ENCODE assay signal across 15 cellular contexts in the genomic region with DNA sequence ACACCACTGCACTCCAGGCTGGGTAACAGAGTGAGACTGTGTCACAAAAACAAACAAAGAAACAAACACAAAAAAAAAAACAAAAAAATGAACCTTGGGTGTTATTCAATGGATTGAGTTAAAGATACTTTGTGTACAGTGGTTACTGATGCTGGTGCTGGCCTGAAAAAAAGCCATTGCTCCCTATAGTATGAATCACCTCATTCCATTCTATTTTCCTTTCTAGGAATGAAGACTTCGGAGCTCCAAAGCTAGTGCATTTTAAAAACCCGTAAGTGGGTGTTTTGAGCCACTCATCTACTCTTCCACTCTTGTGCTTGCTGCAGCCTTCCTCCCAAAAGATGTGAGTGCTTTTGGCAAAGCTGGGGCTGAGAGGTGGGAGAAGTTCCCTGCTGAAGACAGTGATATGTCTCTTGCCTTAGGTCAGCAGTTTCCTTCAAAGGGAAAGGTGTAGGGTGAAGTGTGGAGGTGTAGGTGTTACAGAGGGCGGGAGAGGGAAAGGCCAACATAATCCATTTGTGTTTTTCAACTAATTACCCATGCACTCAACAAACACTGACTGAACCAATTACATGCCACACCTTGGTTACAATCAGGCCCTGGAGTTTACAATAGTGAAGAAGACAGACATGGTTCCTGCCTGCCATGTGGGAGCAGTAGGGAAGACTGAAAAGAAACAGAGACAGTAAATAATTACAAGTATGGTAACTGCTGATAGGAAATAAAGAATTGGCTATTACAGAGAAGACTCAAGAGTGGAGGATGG. TPM values are rescaled to one million over a fixed set of nuclear protein-coding genes. Genes with fewer than 3 reads are reported as not detected.
DNase-seq lines count a peak whose midpoint lies in the region; ATAC-seq, FAIRE-seq and TF ChIP-seq lines count a peak whose summit lies in the region.
"Had no signal": no experiment of that assay in that cellular context is flagged by ENCODE, and none has a peak within 500 bp of the region (broad histone marks: within the 10 kb centered on the region; RNA-seq: fewer than 3 reads in every experiment).

No MANE protein-coding gene starts in this region.

- H4K5ac ChIP-seq in mesendoderm (ENCODE audit: low read length) = no peak overlapping the region

- H3K27ac ChIP-seq in osteoblast (ENCODE audit: low read depth, low read length) (no peak overlapping the region), pancreas (no peak overlapping the region), mesendoderm (ENCODE audit: low read depth, low read length) (no peak overlapping the region)
- H3K27ac ChIP-seq: A549, SJSA1 had no signal

- DNase-seq in EH (ENCODE audit: low read depth) = peak; percentile 42
- DNase-seq in astrocyte of the hippocampus (ENCODE audit: low read depth, low spot score) = peak; percentile 53
- DNase-seq in osteoblast (ENCODE audit: insufficient read length, low spot score, missing footprints) = peak; percentile 72
- DNase-seq in pancreas = no peak
- no peak for DNase-seq in NCI-H526 (lab: John Stamatoyannopoulos, UW)
- DNase-seq in mesendoderm = no peak
- DNase-seq: KG1, NCI-H187, NCI-H226, NCI-H82, SW 1271 had no signal

- H3K9ac ChIP-seq in Loucy (ENCODE audit: low read depth, low read length, poor library complexity, severe bottlenecking) (no peak overlapping the region), mesendoderm (ENCODE audit: low read length) (no peak overlapping the region)

- H3K36me3 ChIP-seq in Loucy (ENCODE audit: insufficient read depth, low read length) (no peaks in the 10 kb centered on the region), osteoblast (ENCODE audit: insufficient read depth, low read length) (no peaks in the 10 kb centered on the region), pancreas (no peaks in the 10 kb centered on the region), mesendoderm (ENCODE audit: control insufficient read depth, insufficient read depth, low read length) (no peaks in the 10 kb centered on the region)
- H3K36me3 ChIP-seq: SJSA1 had no signal

- FAIRE-seq in pancreas (lab: Jason Lieb, UNC) = no peak
- FAIRE-seq: A549 had no signal

- H3K9me3 ChIP-seq in Loucy (ENCODE audit: insufficient read depth, low read depth, low read length) (no peaks in the 10 kb centered on the region), osteoblast (ENCODE audit: low read depth, low read length) (no peaks in the 10 kb centered on the region), pancreas (no peaks in the 10 kb centered on the region)
- H3K9me3 ChIP-seq: A549, SJSA1 had no signal

- no peak for ATAC-seq in pancreas
- ATAC-seq: A549, HCT116 had no signal

- H3K4me2 ChIP-seq in Loucy (ENCODE audit: low read depth, low read length, poor library complexity, severe bottlenecking) (no peak overlapping the region), osteoblast (ENCODE audit: insufficient read depth, low read length) (no peak overlapping the region), mesendoderm (ENCODE audit: low read length) (no peak overlapping the region)
- H3K4me2 ChIP-seq: A549 had no signal

- no peaks in the 10 kb centered on the region for H3F3A ChIP-seq in Loucy (ENCODE audit: low read depth)

- H3K9me2 ChIP-seq in Loucy (replicated peaks; ENCODE audit: low read depth, low read length) = no peaks in the 10 kb centered on the region

- no peak overlapping the region for H2BK15ac ChIP-seq in mesendoderm (replicated peaks; ENCODE audit: low read depth)

- no peaks in the 10 kb centered on the region for H3K4me1 ChIP-seq in Loucy (ENCODE audit: insufficient read depth, low read length, poor library complexity, severe bottlenecking)
- no peaks in the 10 kb centered on the region for H3K4me1 ChIP-seq in osteoblast (ENCODE audit: insufficient read depth, low read length)
- no peaks in the 10 kb centered on the region for H3K4me1 ChIP-seq in pancreas
- H3K4me1 ChIP-seq in mesendoderm (ENCODE audit: control insufficient read depth, low read depth, low read length) = no peaks in the 10 kb centered on the region
- H3K4me1 ChIP-seq: A549, SJSA1 had no signal

- intact Hi-C loops in pancreas (cut with DNase I) = no loop called here

- H3K18ac ChIP-seq in mesendoderm (ENCODE audit: low read length) = no peak overlapping the region

- no peak overlapping the region for H3K23ac ChIP-seq in mesendoderm (ENCODE audit: low read length)

- TF ChIP-seq CTCF in Loucy (conservative IDR thresholded peaks at IDR 0.05; ENCODE audit: low read length) = no peak
- no peak for TF ChIP-seq CTCF in osteoblast (IDR thresholded peaks at IDR 0.05; ENCODE audit: extremely low read depth, low read depth, low read length)
- TF ChIP-seq CTCF in pancreas (IDR thresholded peaks at IDR 0.05) = no peak

- no peak overlapping the region for H3K56ac ChIP-seq in mesendoderm (ENCODE audit: low read length)

- no peak overlapping the region for H2AK5ac ChIP-seq in mesendoderm (ENCODE audit: low read length)

- H2BK5ac ChIP-seq in mesendoderm (ENCODE audit: low read length) = no peak overlapping the region

- H3K79me2 ChIP-seq in Loucy (ENCODE audit: insufficient read depth, low read length) = no peaks in the 10 kb centered on the region
- no peaks in the 10 kb centered on the region for H3K79me2 ChIP-seq in osteoblast (ENCODE audit: insufficient read depth, low read length)
- H3K79me2 ChIP-seq in mesendoderm (ENCODE audit: control insufficient read depth, insufficient read depth, low read length) = no peaks in the 10 kb centered on the region

- H3K4me3 ChIP-seq in Loucy (ENCODE audit: low read length, poor library complexity, severe bottlenecking) = no peak overlapping the region
- no peak overlapping the region for H3K4me3 ChIP-seq in osteoblast (ENCODE audit: insufficient read depth, low read length)
- H3K4me3 ChIP-seq in pancreas = no peak overlapping the region
- H3K4me3 ChIP-seq in mesendoderm (ENCODE audit: low read length) = no peak overlapping the region
- H3K4me3 ChIP-seq: A549, SJSA1 had no signal

- no peak overlapping the region for H2BK120ac ChIP-seq in mesendoderm (ENCODE audit: low read depth, low read length)

- 89 to 91% methylated on average over 3 of the region's 3 CpGs for WGBS in pancreas, 2 donors
- no CpG with 5 or more reads among the region's 3 CpGs for WGBS in mesendoderm (ENCODE audit: extremely low coverage, insufficient coverage, low lambda C conversion rate)

- H4K20me1 ChIP-seq in Loucy (ENCODE audit: insufficient read depth, low read length, poor library complexity, severe bottlenecking) = no peaks in the 10 kb centered on the region
- H4K20me1 ChIP-seq in osteoblast (ENCODE audit: insufficient read depth, low read length) = no peaks in the 10 kb centered on the region

- no peak overlapping the region for H3K4ac ChIP-seq in mesendoderm (ENCODE audit: low read depth, low read length)

- H2AFZ ChIP-seq in Loucy (ENCODE audit: low read length) (0 out of 2 replicates have a peak overlapping the region, but pooled peaks have one; percentile 6), osteoblast (ENCODE audit: low read length) (no peak overlapping the region)

- no peaks in the 10 kb centered on the region for H3K79me1 ChIP-seq in mesendoderm (ENCODE audit: low read length)

- H4K8ac ChIP-seq in mesendoderm (ENCODE audit: low read depth, low read length) = no peak overlapping the region

- no peaks in the 10 kb centered on the region for H3K27me3 ChIP-seq in Loucy (ENCODE audit: insufficient read depth, low read length, poor library complexity, severe bottlenecking)
- no peaks in the 10 kb centered on the region for H3K27me3 ChIP-seq in osteoblast (ENCODE audit: insufficient read depth, low read length)
- no peaks in the 10 kb centered on the region for H3K27me3 ChIP-seq in pancreas
- H3K27me3 ChIP-seq in mesendoderm (ENCODE audit: insufficient read depth, low read length, poor library complexity) = no peaks in the 10 kb centered on the region
- H3K27me3 ChIP-seq: SJSA1 had no signal

RNA-seq across cellular contexts. Expression of gene SERBP1, which starts 55.0 kb away (rescaled TPM):
- total RNA-seq in osteoblast (152 and 161 TPM in 2 replicates), pancreas (100 to 1,000 TPM in 3 of 6 donors, 10 to 100 TPM in 3; 68.0 to 138 (median 101) TPM)
- 10 to 100 TPM; 38.8 to 62.9 TPM for polyA plus RNA-seq in pancreas
- 666 TPM for polyA plus RNA-seq in mesendoderm (2013, experiment 1 of 2)
- 677 TPM for polyA plus RNA-seq in mesendoderm (2013, experiment 2 of 2)

Comparison
In these comparisons a context has a peak if more than half of its experiments do, and no peak if none do; other contexts are left out.
1. DNase-seq: peak in EH (single experiment), astrocyte of the hippocampus (single experiment) and osteoblast (single experiment); none in pancreas (0 of 6), NCI-H526 (0 of 2) and mesendoderm (single experiment).